In genomic region chr1:36984026-36984425, GRCh38 we compare ENCODE assay signal across 2 cellular contexts.
TF ChIP-seq lines count a peak whose summit lies in the region.

No MANE protein-coding gene starts in this region.

TF ChIP-seq in HEK293, 187 proteins besides CTCF, POLR2A, EP300 and RAD21:
- no peak for TF ChIP-seq ZNF843 (tag by site-specific recombination; IDR thresholded peaks at IDR 0.05)
- 0 out of 2 replicates have a peak, but pooled peaks have one; percentile 26 for TF ChIP-seq ATF2 (tag by site-specific recombination; IDR thresholded peaks at IDR 0.05; ENCODE audit: low read depth)
- peak; percentile 54 for TF ChIP-seq ZFHX2 (tag by site-specific recombination; conservative IDR thresholded peaks at IDR 0.05)

TF ChIP-seq in H1, 55 proteins besides CTCF, POLR2A, EP300 and RAD21:
- TF ChIP-seq TCF12 (IDR thresholded peaks at IDR 0.05; ENCODE audit: low read depth, low read length) (no peak), RNF2 (IDR thresholded peaks at IDR 0.05; ENCODE audit: borderline replicate concordance, low read depth, low read length, missing control alignments, poor library complexity, severe bottlenecking) (no peak), GABPA (IDR thresholded peaks at IDR 0.05; ENCODE audit: borderline replicate concordance, insufficient read depth, low read length) (no peak), SUZ12 (IDR thresholded peaks at IDR 0.05; ENCODE audit: low read length) (no peak), JUND (IDR thresholded peaks at IDR 0.05; ENCODE audit: low read length) (no peak), EZH2 (IDR thresholded peaks at IDR 0.05; ENCODE audit: low read depth, low read length, severe bottlenecking) (no peak)
